8 cellular contexts compared by ENCODE assay signal in genomic region chr15:43793647-43794046, GRCh38. TPM values are rescaled to one million over a fixed set of nuclear protein-coding genes. Genes with fewer than 3 reads are reported as not detected.
DNase-seq lines count a peak whose midpoint lies in the region; ATAC-seq and TF ChIP-seq lines count a peak whose summit lies in the region.

No MANE protein-coding gene starts in this region.

- H3K27ac ChIP-seq in RWPE1 (peak overlapping the region; percentile 87), epithelial cell of prostate (peak overlapping the region; percentile 70), parathyroid adenoma (no peak overlapping the region)

- H3K4me2 ChIP-seq in parathyroid adenoma (ENCODE audit: low read length), result peak overlapping the region; percentile 98

- peak overlapping the region; percentile 97 for H3K27ac Mint-ChIP-seq in Caco-2 (ENCODE audit: unreplicated experiment)

- TF ChIP-seq CTCF in Caco-2 (IDR thresholded peaks at IDR 0.05; ENCODE audit: insufficient read depth in 1 of 2, low read depth in 1 of 2, low read length in 1 of 2, severe bottlenecking in 1 of 2, unreplicated experiment in 1 of 2), result no peak
- no peak for TF ChIP-seq CTCF in RWPE1 (conservative IDR thresholded peaks at IDR 0.05; ENCODE audit: low read depth)
- no peak for TF ChIP-seq CTCF in parathyroid adenoma (IDR thresholded peaks at IDR 0.05)

- H3K27me3 ChIP-seq in Caco-2 (replicated peaks; ENCODE audit: control insufficient read depth, insufficient read depth, low read length), result no peaks in the 10 kb centered on the region
- no peaks in the 10 kb centered on the region for H3K27me3 ChIP-seq in parathyroid adenoma (ENCODE audit: control insufficient read depth, insufficient read depth, low read length)

- POLR2A ChIA-PET in Caco-2 (lab: Charles Lee) (interaction anchor here (0.6 to 1.9 kb wide), 2 partner anchors 31 to 35 kb away, joined by 3 to 6 read pairs; partner anchors contain the start of gene MFAP1), RWPE1 (lab: Yijun Ruan, JAX; ENCODE audit: low non-redundant PET) (interaction anchor here (0.5 kb wide), 1 partner anchor 43 kb away, joined by 6 read pairs; no protein-coding TSS in a partner anchor)

- no peaks in the 10 kb centered on the region for H3K9me3 Mint-ChIP-seq in Caco-2 (ENCODE audit: unreplicated experiment)

- CTCF ChIA-PET in Caco-2 (lab: Charles Lee), result no interaction called here
- CTCF ChIA-PET in RWPE1 (lab: Yijun Ruan, JAX), result no interaction called here

- intact Hi-C loops in Caco-2 (cut with micrococcal nuclease; ENCODE audit: unreplicated experiment), result no loop called here

- H3K9me3 ChIP-seq in Caco-2 (no peaks in the 10 kb centered on the region), parathyroid adenoma (ENCODE audit: control insufficient read depth, low read length) (no peaks in the 10 kb centered on the region)

- no TSS peak for BruUV-seq in Caco-2 (replicated peaks; lab: Mats Ljungman, UMichigan)

- H3K4me3 Mint-ChIP-seq in Caco-2 (ENCODE audit: unreplicated experiment), result peak overlapping the region; percentile 98

- no peak overlapping the region for H2AFZ ChIP-seq in parathyroid adenoma

- H3K4me3 ChIP-seq in Caco-2 (ENCODE audit: low read depth, low read length) (no peak overlapping the region), parathyroid adenoma (ENCODE audit: low read depth, low read length) (peak overlapping the region; percentile 99)

- H3K4me1 ChIP-seq in Caco-2 (peaks cover 13% of the 10 kb centered on the region), parathyroid adenoma (no peaks in the 10 kb centered on the region)

- ATAC-seq in HG03442 (IDR thresholded peaks at IDR 0.05; ENCODE audit: unreplicated experiment) (no peak), HG03025 (IDR thresholded peaks at IDR 0.05; ENCODE audit: low FRiP score, unreplicated experiment) (no peak)

- H3K27me3 Mint-ChIP-seq in Caco-2 (ENCODE audit: insufficient read depth, unreplicated experiment), result no peaks in the 10 kb centered on the region

- peaks cover 19% of the 10 kb centered on the region for H3K4me1 Mint-ChIP-seq in Caco-2 (ENCODE audit: low read depth, unreplicated experiment)

- peaks cover 5% of the 10 kb centered on the region; the same call in 1 of the 2 replicates for H3K36me3 ChIP-seq in Caco-2 (ENCODE audit: control insufficient read depth, insufficient read depth, low read length)
- no peaks in the 10 kb centered on the region for H3K36me3 ChIP-seq in parathyroid adenoma (ENCODE audit: control insufficient read depth, insufficient read depth, low read length)

- peaks cover 10% of the 10 kb centered on the region for H3K79me2 ChIP-seq in parathyroid adenoma

- H3K36me3 Mint-ChIP-seq in Caco-2 (ENCODE audit: insufficient read depth, unreplicated experiment), result peaks cover 54% of the 10 kb centered on the region

- DNase-seq in Caco-2 (no peak), RWPE1 (ENCODE audit: low spot score) (no peak), epithelial cell of prostate (ENCODE audit: low read depth, low spot score) (no peak), NCI-H1436 treated with DMSO at 0.1 percent for 48 hours (lab: John Stamatoyannopoulos, UW) (no peak), SKM-1 treated with dmso at 0.1 percent for 144 hours (lab: John Stamatoyannopoulos, UW; ENCODE audit: unreplicated experiment) (no peak)

- no peak overlapping the region for H3K9ac ChIP-seq in parathyroid adenoma

RNA-seq across cellular contexts. Expression of gene SERF2, which starts 1.5 kb away (rescaled TPM):
- 816 and 823 TPM in 2 replicates for total RNA-seq in Caco-2 (2022)

RNA-seq across cellular contexts. Expression of gene SERINC4, which starts 6.4 kb away (rescaled TPM):
- 0.21 and 0.23 TPM in 2 replicates for total RNA-seq in Caco-2 (2022)

RNA-seq across cellular contexts. Expression of gene HYPK, which starts 6.8 kb away (rescaled TPM):
- total RNA-seq in Caco-2 (2022), result 17.9 and 20.4 TPM in 2 replicates

RNA-seq across cellular contexts. Expression of gene ELL3, which starts 16.9 kb away (rescaled TPM):
- 0.18 TPM in 1 of 2 replicates, not detected in the other for total RNA-seq in Caco-2 (2022)

RNA-seq across cellular contexts. Expression of gene MFAP1, which starts 30.8 kb away (rescaled TPM):
- 37.1 and 37.4 TPM in 2 replicates for total RNA-seq in Caco-2 (2022)
